Comparison of ENCODE assay signal across 1 cellular context in genomic region chr14:74612346-74613021, GRCh38.
TF ChIP-seq lines count a peak whose summit lies in the region.

No MANE protein-coding gene starts in this region.

TF ChIP-seq in GM12878, 131 proteins besides CTCF, POLR2A, EP300 and RAD21 (continued from another document and continues in another):
- peak; percentile 56; the same call in 1 of the 2 replicates for TF ChIP-seq ZBTB33 (IDR thresholded peaks at IDR 0.05)
- no peak for TF ChIP-seq HDGF (IDR thresholded peaks at IDR 0.05)
- TF ChIP-seq SP1 (IDR thresholded peaks at IDR 0.05; ENCODE audit: low read depth, low read length): no peak
- 0 out of 2 replicates have a peak, but pooled peaks have one; percentile 8 for TF ChIP-seq CREM (IDR thresholded peaks at IDR 0.05; ENCODE audit: low read depth)
- no peak for TF ChIP-seq CHD4 (IDR thresholded peaks at IDR 0.05)
- TF ChIP-seq ZZZ3 (IDR thresholded peaks at IDR 0.05; ENCODE audit: control insufficient read depth, insufficient read length, low read depth): no peak
- TF ChIP-seq E4F1 (IDR thresholded peaks at IDR 0.05; ENCODE audit: borderline replicate concordance, partially characterized antibody): no peak
- no peak for TF ChIP-seq CEBPB (IDR thresholded peaks at IDR 0.05; ENCODE audit: borderline replicate concordance in 1 of 2, low read depth in 2 of 2, low read length in 2 of 2)
- TF ChIP-seq SMARCA5 (IDR thresholded peaks at IDR 0.05): peak; percentile 96
- TF ChIP-seq ATF3 (IDR thresholded peaks at IDR 0.05; ENCODE audit: borderline replicate concordance, extremely low read depth, low read depth, low read length): no peak
- no peak for TF ChIP-seq MXI1 (IDR thresholded peaks at IDR 0.05; ENCODE audit: low read depth, low read length)
- peak; percentile 68; the same call in 1 of the 2 replicates for TF ChIP-seq LARP7 (IDR thresholded peaks at IDR 0.05)
- TF ChIP-seq NR2F1 (conservative IDR thresholded peaks at IDR 0.05): 0 out of 2 replicates have a peak, but pooled peaks have one; percentile 30
- no peak for TF ChIP-seq CBX3 (IDR thresholded peaks at IDR 0.05; ENCODE audit: borderline replicate concordance, low read depth)
- TF ChIP-seq ASH2L (IDR thresholded peaks at IDR 0.05; ENCODE audit: borderline replicate concordance, low read depth): no peak
- no peak for TF ChIP-seq ZBTB40 (IDR thresholded peaks at IDR 0.05; ENCODE audit: borderline replicate concordance)
- no peak for TF ChIP-seq POLR2AphosphoS5 (IDR thresholded peaks at IDR 0.05; ENCODE audit: low read length)
- no peak for TF ChIP-seq ETV6 (conservative IDR thresholded peaks at IDR 0.05 in 1 of 2, IDR thresholded peaks at IDR 0.05 in 1 of 2; ENCODE audit: borderline replicate concordance in 1 of 2, low read depth in 1 of 2)
- TF ChIP-seq EZH2 (IDR thresholded peaks at IDR 0.05; ENCODE audit: borderline replicate concordance, control insufficient read depth, low read depth, low read length): no peak
- TF ChIP-seq USF1 (IDR thresholded peaks at IDR 0.05; ENCODE audit: borderline replicate concordance, extremely low read length, insufficient read depth, low read depth, low read length): no peak
- TF ChIP-seq BCL3 (IDR thresholded peaks at IDR 0.05; ENCODE audit: borderline replicate concordance, insufficient read depth, low read depth, low read length, poor library complexity, severe bottlenecking): no peak
- TF ChIP-seq HDAC2 (IDR thresholded peaks at IDR 0.05): no peak
- TF ChIP-seq NFYA (IDR thresholded peaks at IDR 0.05; ENCODE audit: borderline replicate concordance, low read depth, low read length): no peak
- no peak for TF ChIP-seq ELK1 (IDR thresholded peaks at IDR 0.05; ENCODE audit: low read depth, low read length)
- TF ChIP-seq KDM1A (IDR thresholded peaks at IDR 0.05; ENCODE audit: borderline replicate concordance): no peak
- no peak for TF ChIP-seq KLF5 (IDR thresholded peaks at IDR 0.05; ENCODE audit: partially characterized antibody)
- peak; percentile 52; the same call in 1 of the 2 replicates for TF ChIP-seq IKZF1 (conservative IDR thresholded peaks at IDR 0.05)
- no peak for TF ChIP-seq BCLAF1 (IDR thresholded peaks at IDR 0.05)
- TF ChIP-seq IKZF2 (IDR thresholded peaks at IDR 0.05): no peak
- TF ChIP-seq SMAD1 (IDR thresholded peaks at IDR 0.05; ENCODE audit: low read depth, partially characterized antibody): no peak
- TF ChIP-seq ZSCAN29 (IDR thresholded peaks at IDR 0.05): 0 out of 2 replicates have a peak, but pooled peaks have one; percentile 40
- TF ChIP-seq ZNF207 (IDR thresholded peaks at IDR 0.05; ENCODE audit: borderline replicate concordance): no peak
- TF ChIP-seq NKRF (conservative IDR thresholded peaks at IDR 0.05): 0 out of 2 replicates have a peak, but pooled peaks have one; percentile 38
- no peak for TF ChIP-seq SMAD5 (IDR thresholded peaks at IDR 0.05; ENCODE audit: low read depth)
- TF ChIP-seq RUNX3 (IDR thresholded peaks at IDR 0.05; ENCODE audit: low read length): no peak
- peak in 1 of 2 experiments; percentile 93; a peak in 2 of 3 replicates for TF ChIP-seq EGR1 (IDR thresholded peaks at IDR 0.05; ENCODE audit: borderline replicate concordance in 1 of 2, low read depth in 2 of 2, low read length in 2 of 2)
- no peak for TF ChIP-seq HCFC1 (IDR thresholded peaks at IDR 0.05; ENCODE audit: low read length)
- TF ChIP-seq SUZ12 (IDR thresholded peaks at IDR 0.05; ENCODE audit: unreplicated experiment): no peak
